Comparison of ENCODE assay signal across 9 cellular contexts in genomic region chr2:74374509-74375205, GRCh38. TPM values are rescaled to one million over a fixed set of nuclear protein-coding genes. Genes with fewer than 3 reads are reported as not detected.
DNase-seq lines count a peak whose midpoint lies in the region; ATAC-seq and TF ChIP-seq lines count a peak whose summit lies in the region.
"Had no signal": no experiment of that assay in that cellular context is flagged by ENCODE, and none has a peak within 500 bp of the region (broad histone marks: within the 10 kb centered on the region; RNA-seq: fewer than 3 reads in every experiment).

No MANE protein-coding gene starts in this region.

- no peaks in the 10 kb centered on the region for H3K9me3 Mint-ChIP-seq in GM23338
- H3K9me3 Mint-ChIP-seq in natural killer cell treated with Interleukin-12 subunit alpha and Interleukin-12 subunit beta and Interleukin-15 and Interleukin-18, amount 100 ng/mL, for 72 hours = no peaks in the 10 kb centered on the region
- H3K9me3 Mint-ChIP-seq: central memory CD8-positive, alpha-beta T cell had no signal

- H3K9me2 ChIP-seq in GM23338 (ENCODE audit: insufficient read depth) = no peaks in the 10 kb centered on the region

- H3K36me3 ChIP-seq in GM23338 (ENCODE audit: insufficient read depth) = peaks cover 8% of the 10 kb centered on the region
- H3K36me3 ChIP-seq in RWPE2 (ENCODE audit: low read depth) = peaks cover 34% of the 10 kb centered on the region
- peaks cover 53% of the 10 kb centered on the region for H3K36me3 ChIP-seq in osteoblast (ENCODE audit: insufficient read depth, low read length)

- peaks cover 3% of the 10 kb centered on the region for H3K27me3 Mint-ChIP-seq in GM23338 (ENCODE audit: insufficient read depth, low read depth, poor library complexity)
- no peaks in the 10 kb centered on the region for H3K27me3 Mint-ChIP-seq in natural killer cell treated with Interleukin-12 subunit alpha and Interleukin-12 subunit beta and Interleukin-15 and Interleukin-18, amount 100 ng/mL, for 72 hours
- H3K27me3 Mint-ChIP-seq: central memory CD8-positive, alpha-beta T cell had no signal

- peak; percentile 96 for ATAC-seq in GM23338
- peak; percentile 59; the same call in 1 of the 3 replicates for ATAC-seq in RWPE2 (ENCODE audit: low read depth)
- no peak for ATAC-seq in HG02970 (IDR thresholded peaks at IDR 0.05; ENCODE audit: low FRiP score, unreplicated experiment)
- no peak for ATAC-seq in natural killer cell treated with Interleukin-12 subunit alpha and Interleukin-12 subunit beta and Interleukin-15 and Interleukin-18, amount 100 ng/mL, for 72 hours

- H3K4me2 ChIP-seq in GM23338 (peak overlapping the region; percentile 85), osteoblast (ENCODE audit: insufficient read depth, low read length) (no peak overlapping the region)

- intact Hi-C loops in head of caudate nucleus (cut with DNase I) = no loop called here

- H3K4me3 ChIP-seq in GM23338 (peak overlapping the region; percentile 59), RWPE2 (ENCODE audit: severe bottlenecking) (no peak overlapping the region), osteoblast (ENCODE audit: insufficient read depth, low read length) (no peak overlapping the region)

- H4K20me1 ChIP-seq in GM23338 (replicated peaks; ENCODE audit: insufficient read depth) (peaks cover 27% of the 10 kb centered on the region), osteoblast (ENCODE audit: insufficient read depth, low read length) (peaks cover 36% of the 10 kb centered on the region)

- H3K27ac Mint-ChIP-seq in GM23338 = peak overlapping the region; percentile 87
- no peak overlapping the region for H3K27ac Mint-ChIP-seq in natural killer cell treated with Interleukin-12 subunit alpha and Interleukin-12 subunit beta and Interleukin-15 and Interleukin-18, amount 100 ng/mL, for 72 hours

- DNase-seq in GM23338 (ENCODE audit: low spot score) = peak; percentile 95
- no peak for DNase-seq in RWPE2 (ENCODE audit: low spot score)
- DNase-seq in head of caudate nucleus = peak; percentile 89 to 99 (median 97)
- peak; percentile 93 for DNase-seq in osteoblast (ENCODE audit: insufficient read length, low spot score, missing footprints)
- no peak for DNase-seq in KG1 (lab: John Stamatoyannopoulos, UW)
- DNase-seq in natural killer cell treated with Interleukin-12 subunit alpha and Interleukin-12 subunit beta and Interleukin-15 and Interleukin-18, amount 100 ng/mL, for 72 hours (ENCODE audit: low spot score) = no peak
- no peak for DNase-seq in stimulated activated CD4-positive, alpha-beta T cell treated with anti-CD3 and anti-CD28 coated beads, Interleukin-4, amount 100 ng/mL, for 4 hours

- peak overlapping the region; percentile 85 for H3K4me3 Mint-ChIP-seq in GM23338
- no peak overlapping the region for H3K4me3 Mint-ChIP-seq in natural killer cell treated with Interleukin-12 subunit alpha and Interleukin-12 subunit beta and Interleukin-15 and Interleukin-18, amount 100 ng/mL, for 72 hours
- H3K4me3 Mint-ChIP-seq: central memory CD8-positive, alpha-beta T cell had no signal

- TF ChIP-seq CTCF in GM23338 (conservative IDR thresholded peaks at IDR 0.05; ENCODE audit: low read depth in 2 of 2) (no peak), RWPE2 (IDR thresholded peaks at IDR 0.05; ENCODE audit: poor library complexity, severe bottlenecking) (no peak), osteoblast (IDR thresholded peaks at IDR 0.05; ENCODE audit: extremely low read depth, low read depth, low read length) (no peak)

- H3K9me3 ChIP-seq in RWPE2 (ENCODE audit: severe bottlenecking) = no peaks in the 10 kb centered on the region
- no peaks in the 10 kb centered on the region for H3K9me3 ChIP-seq in osteoblast (ENCODE audit: low read depth, low read length)

- H3K4me1 ChIP-seq in GM23338 (ENCODE audit: insufficient read depth) (peaks cover 30% of the 10 kb centered on the region), RWPE2 (ENCODE audit: insufficient read depth, poor library complexity, severe bottlenecking) (no peaks in the 10 kb centered on the region), osteoblast (ENCODE audit: insufficient read depth, low read length) (peaks cover 13% of the 10 kb centered on the region)

- H3F3A ChIP-seq in GM23338 (replicated peaks; ENCODE audit: low read depth) = 0 out of 2 replicates have a peak, but pooled peaks cover 5% of the 10 kb centered on the region

- H3K4me1 Mint-ChIP-seq in GM23338 = peaks cover 36% of the 10 kb centered on the region
- H3K4me1 Mint-ChIP-seq in natural killer cell treated with Interleukin-12 subunit alpha and Interleukin-12 subunit beta and Interleukin-15 and Interleukin-18, amount 100 ng/mL, for 72 hours (ENCODE audit: low read depth in 2 of 2) = peaks cover 23 to 32% of the 10 kb centered on the region in 2 donors

- H3K27me3 ChIP-seq in GM23338 (ENCODE audit: insufficient read depth) (no peaks in the 10 kb centered on the region), RWPE2 (ENCODE audit: insufficient read depth, poor library complexity, severe bottlenecking) (no peaks in the 10 kb centered on the region), osteoblast (ENCODE audit: insufficient read depth, low read length) (no peaks in the 10 kb centered on the region)

- H3K36me3 Mint-ChIP-seq in GM23338 (ENCODE audit: low read depth) = peaks cover 38% of the 10 kb centered on the region
- H3K36me3 Mint-ChIP-seq in natural killer cell treated with Interleukin-12 subunit alpha and Interleukin-12 subunit beta and Interleukin-15 and Interleukin-18, amount 100 ng/mL, for 72 hours = peaks cover 8% of the 10 kb centered on the region

- H2AFZ ChIP-seq in GM23338 (no peak overlapping the region), osteoblast (ENCODE audit: low read length) (no peak overlapping the region)

- peak overlapping the region; percentile 55; the same call in 1 of the 2 replicates for H3K27ac ChIP-seq in GM23338 (ENCODE audit: low read depth)
- H3K27ac ChIP-seq in RWPE2 (ENCODE audit: poor library complexity, severe bottlenecking) = no peak overlapping the region
- no peak overlapping the region for H3K27ac ChIP-seq in osteoblast (ENCODE audit: low read depth, low read length)

- H3K79me2 ChIP-seq in GM23338 (replicated peaks; ENCODE audit: insufficient read depth) (peaks cover 40% of the 10 kb centered on the region), osteoblast (ENCODE audit: insufficient read depth, low read length) (peaks cover 76% of the 10 kb centered on the region)

TF ChIP-seq in GM23338, 12 proteins besides CTCF, POLR2A, EP300 and RAD21:
- no peak for TF ChIP-seq POLR2AphosphoS5 (IDR thresholded peaks at IDR 0.05; ENCODE audit: low read depth)
- peak; percentile 87 for TF ChIP-seq CREB1 (CRISPR knock-in tag; IDR thresholded peaks at IDR 0.05; ENCODE audit: low read depth)

RNA-seq across cellular contexts. Expression of gene DCTN1, which starts 5.5 kb away (rescaled TPM):
- 131 and 145 TPM in 2 replicates for total RNA-seq in GM23338 (2014; rRNA removed; shearing (Covaris generic))
- polyA plus RNA-seq in GM23338 (2016; fragmentation: Nextera tagmentation; extraction: Ambion mirVana) = 108 and 126 TPM in 2 replicates
- total RNA-seq in osteoblast = 135 and 177 TPM in 2 replicates
- total RNA-seq in natural killer cell treated with Interleukin-12 subunit alpha and Interleukin-12 subunit beta and Interleukin-15 and Interleukin-18, amount 100 ng/mL, for 72 hours = 100 to 1,000 TPM in 1 of 2 donors, 10 to 100 TPM in 1; 97.8 to 106 TPM

RNA-seq across cellular contexts. Expression of gene SLC4A5, which starts 31.4 kb away (rescaled TPM):
- 0.24 and 0.89 TPM in 2 replicates for total RNA-seq in GM23338 (2014; rRNA removed; shearing (Covaris generic))
- polyA plus RNA-seq in GM23338 (2016; fragmentation: Nextera tagmentation; extraction: Ambion mirVana) = 0.50 and 0.70 TPM in 2 replicates
- total RNA-seq in osteoblast = 0.36 and 2.7 TPM in 2 replicates
- 1 to 10 TPM; 1.2 to 3.2 TPM for total RNA-seq in natural killer cell treated with Interleukin-12 subunit alpha and Interleukin-12 subunit beta and Interleukin-15 and Interleukin-18, amount 100 ng/mL, for 72 hours

RNA-seq across cellular contexts. Expression of gene C2orf81, which starts 46.8 kb away (rescaled TPM):
- total RNA-seq in GM23338 (2014; rRNA removed; shearing (Covaris generic)) = 4.6 TPM in 2 replicates
- polyA plus RNA-seq in GM23338 (2016; fragmentation: Nextera tagmentation; extraction: Ambion mirVana) = 3.7 and 3.8 TPM in 2 replicates
- total RNA-seq in osteoblast = 0.72 and 1.5 TPM in 2 replicates
- total RNA-seq in natural killer cell treated with Interleukin-12 subunit alpha and Interleukin-12 subunit beta and Interleukin-15 and Interleukin-18, amount 100 ng/mL, for 72 hours = 1 to 10 TPM; 1.7 to 2.2 TPM

RNA-seq across cellular contexts. Expression of gene WDR54, which starts 46.9 kb away (rescaled TPM):
- total RNA-seq in GM23338 (2014; rRNA removed; shearing (Covaris generic)) = 41.3 and 41.6 TPM in 2 replicates
- polyA plus RNA-seq in GM23338 (2016; fragmentation: Nextera tagmentation; extraction: Ambion mirVana) = 35.2 and 42.6 TPM in 2 replicates
- 21.2 and 23.9 TPM in 2 replicates for total RNA-seq in osteoblast
- total RNA-seq in natural killer cell treated with Interleukin-12 subunit alpha and Interleukin-12 subunit beta and Interleukin-15 and Interleukin-18, amount 100 ng/mL, for 72 hours = 10 to 100 TPM; 41.8 to 44.9 TPM

Comparison
In these comparisons a context has a peak if more than half of its experiments do, and no peak if none do; other contexts are left out.
1. ATAC-seq: peak in GM23338 (single experiment) and RWPE2 (single experiment); none in HG02970 (single experiment) and natural killer cell treated with Interleukin-12 subunit alpha and Interleukin-12 subunit beta and Interleukin-15 and Interleukin-18, amount 100 ng/mL, for 72 hours (0 of 2).
2. DNase-seq: peak in GM23338 (single experiment), head of caudate nucleus (42 of 42) and osteoblast (single experiment); none in RWPE2 (single experiment), KG1 (single experiment), natural killer cell treated with Interleukin-12 subunit alpha and Interleukin-12 subunit beta and Interleukin-15 and Interleukin-18, amount 100 ng/mL, for 72 hours (single experiment) and stimulated activated CD4-positive, alpha-beta T cell treated with anti-CD3 and anti-CD28 coated beads, Interleukin-4, amount 100 ng/mL, for 4 hours (0 of 2).